ENCODE assay signal across 23 cellular contexts in the genomic region with DNA sequence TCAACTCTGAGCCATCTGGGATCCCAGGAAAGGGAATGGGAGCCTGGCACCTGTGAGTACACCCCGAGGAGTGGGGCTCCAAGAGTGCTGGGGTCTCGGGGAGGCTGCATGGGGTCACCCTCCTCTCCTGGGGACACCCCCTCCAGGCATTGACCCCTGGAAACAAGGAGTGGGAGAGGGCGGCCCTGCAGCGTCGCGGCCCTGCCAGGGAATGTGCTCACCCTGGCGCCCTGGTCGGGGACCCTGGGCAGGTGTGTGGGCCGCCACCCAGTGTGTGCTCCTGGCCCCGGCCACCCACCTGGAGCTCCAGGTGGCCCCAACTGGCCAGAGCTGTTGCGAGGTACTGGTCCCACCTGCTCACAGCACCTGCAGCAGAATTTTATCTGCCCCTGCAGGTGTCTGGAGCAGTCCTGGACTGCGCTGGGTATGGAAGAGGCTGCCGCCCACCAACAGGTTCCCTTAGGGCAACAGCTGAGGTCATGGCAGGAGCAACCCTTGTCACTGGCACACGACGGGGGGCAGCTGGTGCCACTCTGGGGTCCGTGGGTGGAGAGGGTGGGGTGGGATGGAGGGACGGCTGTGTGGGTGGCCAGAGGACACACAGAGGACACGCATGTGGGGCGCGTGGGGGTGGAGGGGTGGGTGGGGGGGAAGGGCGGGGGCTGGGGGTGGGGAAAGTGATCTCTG. TPM values are rescaled to one million over a fixed set of nuclear protein-coding genes. Genes with fewer than 3 reads are reported as not detected.
"Had no signal": no experiment of that assay in that cellular context is flagged by ENCODE, and none has a peak within 500 bp of the region (broad histone marks: within the 10 kb centered on the region; RNA-seq: fewer than 3 reads in every experiment).

No MANE protein-coding gene starts in this region.

- H3K27ac ChIP-seq: coronary artery, esophagus squamous epithelium, gastrocnemius medialis, neural progenitor cell, transverse colon, uterus had no signal

- H3K36me3 Mint-ChIP-seq: activated naive CD4-positive, alpha-beta T cell treated with anti-CD3 and anti-CD28 coated beads, Interleukin-2, amount 10 ng/mL, durations not matched to agents 7 days and 5 days; mesothelial cell of epicardium; naive thymus-derived CD8-positive, alpha-beta T cell; neural progenitor cell had no signal

- ATAC-seq: gastrocnemius medialis; heart left ventricle; naive thymus-derived CD8-positive, alpha-beta T cell had no signal

- H3K27me3 ChIP-seq: gastrocnemius medialis, neural progenitor cell, uterus had no signal

- H3K4me1 ChIP-seq: gastrocnemius medialis, neural progenitor cell, uterus had no signal

- H3K9ac ChIP-seq: neural progenitor cell had no signal

- H3K4me1 Mint-ChIP-seq: endodermal cell had no signal

- H3K9me3 Mint-ChIP-seq: activated CD4-positive, alpha-beta memory T cell treated with anti-CD3 and anti-CD28 coated beads, Interleukin-2, amount 10 ng/mL, durations not matched to agents 7 days and 5 days; activated CD4-positive, alpha-beta T cell treated with anti-CD3 and anti-CD28 coated beads, Interleukin-2, amount 10 ng/mL, durations not matched to agents 24 days and 14 days; activated naive CD4-positive, alpha-beta T cell treated with anti-CD3 and anti-CD28 coated beads, Interleukin-2, amount 10 ng/mL, durations not matched to agents 7 days and 5 days; activated T-cell treated with anti-CD3 and anti-CD28 coated beads, Interleukin-2, amount 50 U/mL, for 72 hours; endodermal cell; mesothelial cell of epicardium; naive thymus-derived CD8-positive, alpha-beta T cell; neural progenitor cell had no signal

- H3K4me2 ChIP-seq: neural progenitor cell had no signal

- DNase-seq: activated CD4-positive, alpha-beta memory T cell treated with anti-CD3 and anti-CD28 coated beads, Interleukin-2, amount 10 ng/mL, durations not matched to agents 7 days and 5 days; activated CD4-positive, alpha-beta T cell treated with anti-CD3 and anti-CD28 coated beads, Interleukin-2, amount 10 ng/mL, durations not matched to agents 24 days and 14 days; activated effector memory CD4-positive, alpha-beta T cell treated with anti-CD3 and anti-CD28 coated beads, Interleukin-2, amount 50 U/mL, for 16 hours; activated naive CD4-positive, alpha-beta T cell treated with anti-CD3 and anti-CD28 coated beads, Interleukin-2, amount 10 ng/mL, durations not matched to agents 7 days and 5 days; amygdala; cerebellar nuclear complex; endodermal cell; esophagus squamous epithelium; gastrocnemius medialis; heart left ventricle; left ventricle myocardium superior; mammary epithelial cell; naive thymus-derived CD8-positive, alpha-beta T cell; retina; stimulated activated CD4-positive, alpha-beta T cell treated with anti-CD3 and anti-CD28 coated beads, Interleukin-12 subunit alpha, Interleukin-12 subunit beta, amount 100 ng/mL, for 4 hours; stimulated activated CD4-positive, alpha-beta T cell treated with anti-CD3 and anti-CD28 coated beads, Interleukin-4, amount 100 ng/mL, for 4 hours; uterus had no signal

- H3K27ac Mint-ChIP-seq: activated CD4-positive, alpha-beta memory T cell treated with anti-CD3 and anti-CD28 coated beads, Interleukin-2, amount 10 ng/mL, durations not matched to agents 7 days and 5 days; activated CD4-positive, alpha-beta T cell treated with anti-CD3 and anti-CD28 coated beads, Interleukin-2, amount 10 ng/mL, durations not matched to agents 24 days and 14 days; activated naive CD4-positive, alpha-beta T cell treated with anti-CD3 and anti-CD28 coated beads, Interleukin-2, amount 10 ng/mL, durations not matched to agents 7 days and 5 days; activated T-cell treated with anti-CD3 and anti-CD28 coated beads, Interleukin-2, amount 50 U/mL, for 72 hours; endodermal cell; naive thymus-derived CD8-positive, alpha-beta T cell; neural progenitor cell had no signal

- H3K9me3 ChIP-seq: esophagus squamous epithelium, gastrocnemius medialis, heart left ventricle, transverse colon, uterus had no signal

- H3K4me3 ChIP-seq: neural progenitor cell, transverse colon, uterus had no signal

- H3K36me3 ChIP-seq: neural progenitor cell, transverse colon, uterus had no signal

- H3K4me3 Mint-ChIP-seq: activated CD4-positive, alpha-beta memory T cell treated with anti-CD3 and anti-CD28 coated beads, Interleukin-2, amount 10 ng/mL, durations not matched to agents 7 days and 5 days; activated naive CD4-positive, alpha-beta T cell treated with anti-CD3 and anti-CD28 coated beads, Interleukin-2, amount 10 ng/mL, durations not matched to agents 7 days and 5 days; endodermal cell; mesothelial cell of epicardium; neural progenitor cell had no signal

- H2AFZ ChIP-seq: neural progenitor cell had no signal

RNA-seq across cellular contexts. Expression of gene PABPN1L, which starts 5.4 kb away (rescaled TPM):
- total RNA-seq: activated CD4-positive, alpha-beta memory T cell treated with anti-CD3 and anti-CD28 coated beads, Interleukin-2, amount 10 ng/mL, durations not matched to agents 7 days and 5 days; activated CD4-positive, alpha-beta T cell treated with anti-CD3 and anti-CD28 coated beads, Interleukin-2, amount 10 ng/mL, durations not matched to agents 24 days and 14 days; activated T-cell treated with anti-CD3 and anti-CD28 coated beads, Interleukin-2, amount 50 U/mL, for 72 hours; endodermal cell; esophagus squamous epithelium; gastrocnemius medialis; heart left ventricle; left ventricle myocardium superior; mammary epithelial cell; naive thymus-derived CD8-positive, alpha-beta T cell; osteoblast; transverse colon; uterus had no signal
- polyA plus RNA-seq: heart left ventricle; mammary epithelial cell; naive thymus-derived CD8-positive, alpha-beta T cell had no signal
